Comparison of ENCODE assay signal across 7 cellular contexts in the genomic region with DNA sequence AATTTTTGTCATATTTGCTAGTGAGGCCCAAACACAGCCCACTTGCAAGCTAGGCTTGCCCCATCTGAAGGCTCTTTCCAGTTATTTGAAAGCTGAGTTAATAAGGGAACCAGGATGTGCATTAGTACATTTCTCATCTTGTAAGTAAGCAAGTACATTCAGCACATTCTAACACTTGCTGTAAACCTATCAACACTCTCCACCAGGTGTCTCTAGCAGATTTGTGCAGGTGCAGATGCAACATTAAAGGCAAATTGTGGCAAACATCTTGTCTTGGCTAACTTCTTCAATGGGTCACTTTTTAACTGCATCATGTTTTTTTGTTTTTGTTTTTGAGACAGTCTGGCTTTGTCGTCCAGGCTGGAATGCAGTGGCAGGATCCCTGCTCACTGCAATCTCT. TPM values are rescaled to one million over a fixed set of nuclear protein-coding genes. Genes with fewer than 3 reads are reported as not detected.
DNase-seq lines count a peak whose midpoint lies in the region; ATAC-seq, FAIRE-seq and TF ChIP-seq lines count a peak whose summit lies in the region.

No MANE protein-coding gene starts in this region.

- H3K27me3 ChIP-seq in GM12878 (replicated peaks in 1 of 2; ENCODE audit: control insufficient read depth in 2 of 2, insufficient read depth in 2 of 2, low read length in 1 of 2) (no peaks in the 10 kb centered on the region), HepG2 (ENCODE audit: control insufficient read depth in 1 of 2, insufficient read depth in 2 of 2, low read length in 2 of 2) (no peaks in the 10 kb centered on the region; a peak in 1 of 5 replicates)

- TF ChIP-seq POLR2A in GM12878 (IDR thresholded peaks at IDR 0.05; ENCODE audit: low read depth, low read length) (no peak), HepG2 (IDR thresholded peaks at IDR 0.05; ENCODE audit: insufficient read depth in 1 of 2, low read depth in 2 of 2, low read length in 2 of 2) (no peak)

- no peaks in the 10 kb centered on the region for H3K36me3 ChIP-seq in GM12878 (ENCODE audit: control insufficient read depth in 2 of 2, insufficient read depth in 2 of 2, low read length in 1 of 2)
- H3K36me3 ChIP-seq in HepG2 (replicated peaks in 1 of 2; ENCODE audit: control insufficient read depth in 1 of 2, insufficient read depth in 2 of 2, low read length in 2 of 2) = no peaks in the 10 kb centered on the region

- peak; percentile 97 for FAIRE-seq in GM12878 (lab: Jason Lieb, UNC)
- peak; percentile 83 for FAIRE-seq in HepG2 (lab: Jason Lieb, UNC)

- H3K79me2 ChIP-seq in GM12878 (ENCODE audit: control insufficient read depth, insufficient read depth, low read length) (no peaks in the 10 kb centered on the region), HepG2 (ENCODE audit: insufficient read depth, low read length) (no peaks in the 10 kb centered on the region)

- TF ChIP-seq EP300 in GM12878 (IDR thresholded peaks at IDR 0.05; ENCODE audit: borderline replicate concordance in 1 of 2, control insufficient read depth in 1 of 2, low read depth in 2 of 2, low read length in 2 of 2) (no peak), HepG2 (IDR thresholded peaks at IDR 0.05; ENCODE audit: low read depth in 2 of 2, low read length in 2 of 2) (no peak), HepG2 (CRISPR knock-in tag; IDR thresholded peaks at IDR 0.05; ENCODE audit: borderline replicate concordance) (no peak)

- SMC1A ChIA-PET in GM12878 (lab: Charles Lee; ENCODE audit: uncharacterized antibody, unreplicated experiment) = interaction anchor here (0.6 to 4.2 kb wide), 33 partner anchors 9 to 492 kb away, joined by 3 to 41 read pairs (median 3); partner anchors contain the start of gene NAB1

- BruUV-seq in GM12878 (replicated peaks; lab: Mats Ljungman, UMichigan) = no TSS peak
- BruUV-seq in HepG2 (replicated peaks; lab: Mats Ljungman, UMichigan) = no TSS peak

- in situ Hi-C loops in GM12878 (cut with MboI) (loop anchor here (5.0 kb wide), 1 partner anchor 419 kb away; no protein-coding TSS in a partner anchor), HepG2 (cut with HindIII; ENCODE audit: extremely low pct_ligation_motif_present, low pct_unique_long_range_greater_than_20kb) (no loop called here)

- intact Hi-C loops in GM12878 (cut with micrococcal nuclease; ENCODE audit: unreplicated experiment) = loop anchor here (1.0 to 5.0 kb wide), 4 partner anchors 128 to 421 kb away; no protein-coding TSS in a partner anchor
- intact Hi-C loops in HepG2 (cut with micrococcal nuclease; ENCODE audit: unreplicated experiment) = loop anchor here (1.0 to 10.0 kb wide), 2 partner anchors 128 to 262 kb away; partner anchors contain the start of gene NAB1

- H3K4me3 ChIP-seq in GM12878 = no peak overlapping the region
- no peak overlapping the region for H3K4me3 ChIP-seq in HepG2 (replicated peaks in 1 of 3; ENCODE audit: insufficient read depth in 1 of 3, low read depth in 2 of 3, low read length in 3 of 3)

- WGBS in GM12878 (ENCODE audit: insufficient coverage, insufficient replicate concordance, low lambda C conversion rate, missing lambda C conversion rate) = 0% methylated on average over 1 of the region's 1 CpG
- 94% methylated on average over 1 of the region's 1 CpG for WGBS in HepG2 (ENCODE audit: low lambda C conversion rate)

- ATAC-seq in GM18909 (IDR thresholded peaks at IDR 0.05; ENCODE audit: poor library complexity, unreplicated experiment) (peak; percentile 76), HG03175 (IDR thresholded peaks at IDR 0.05; ENCODE audit: unreplicated experiment) (peak; percentile 91), GM12878 (peak; percentile 98), HepG2 (peak; percentile 76)

- POLR2A ChIA-PET in GM12878 (lab: Charles Lee) (no interaction called here), HepG2 (lab: Yijun Ruan, JAX) (no interaction called here)

- H4K20me1 ChIP-seq in GM12878 (ENCODE audit: control insufficient read depth, insufficient read depth) (no peaks in the 10 kb centered on the region), HepG2 (ENCODE audit: insufficient read depth, low read length) (no peaks in the 10 kb centered on the region)

- H3K9ac ChIP-seq in GM12878 (ENCODE audit: control insufficient read depth, insufficient read depth, low read length) (no peak overlapping the region), HepG2 (ENCODE audit: insufficient read depth, low read depth, low read length) (no peak overlapping the region)

- peak; percentile 80 for DNase-seq in DMS53 (lab: John Stamatoyannopoulos, UW)
- DNase-seq in NCI-H69 (lab: John Stamatoyannopoulos, UW) = peak; percentile 73
- peak; percentile 43 for DNase-seq in GM12878 (ENCODE audit: low read depth, low spot score)
- peak; percentile 62 for DNase-seq in HepG2 (ENCODE audit: low spot score)
- DNase-seq in activated effector memory CD4-positive, alpha-beta T cell treated with Interleukin-2 at 50 U/mL for 16 hours = no peak

- RAD21 ChIA-PET in GM12878 (lab: Charles Lee; ENCODE audit: unreplicated experiment) = interaction anchor here (0.6 to 1.9 kb wide), 10 partner anchors 78 to 423 kb away, joined by 3 to 10 read pairs (median 4); partner anchors contain the start of gene NEMP2

- H2AFZ ChIP-seq in GM12878 (ENCODE audit: control insufficient read depth, low read depth, low read length) = no peak overlapping the region
- no peak overlapping the region for H2AFZ ChIP-seq in HepG2 (ENCODE audit: low read length)

- H3K4me2 ChIP-seq in GM12878 (ENCODE audit: control insufficient read depth, insufficient read depth) (no peak overlapping the region), HepG2 (ENCODE audit: low read depth, low read length) (no peak overlapping the region)

- no peaks in the 10 kb centered on the region for H3K9me3 ChIP-seq in GM12878 (replicated peaks; ENCODE audit: control insufficient read depth, insufficient read depth, low read length)
- no peaks in the 10 kb centered on the region for H3K9me3 ChIP-seq in HepG2 (ENCODE audit: low read length)

- CTCF ChIA-PET in GM12878 (lab: Yijun Ruan, JAX) (interaction anchor here (0.7 to 3.2 kb wide), 34 partner anchors 9 to 425 kb away, joined by 3 to 41 read pairs (median 4); no protein-coding TSS in a partner anchor), HepG2 (lab: Yijun Ruan, JAX; ENCODE audit: low intra/inter-chr PET ratio, low total read pairs) (interaction anchor here (1.5 kb wide), 1 partner anchor 128 kb away, joined by 10 read pairs; no protein-coding TSS in a partner anchor)

- H3K27ac ChIP-seq in GM12878 (ENCODE audit: control insufficient read depth, insufficient read depth) = no peak overlapping the region
- H3K27ac ChIP-seq in HepG2 (ENCODE audit: extremely low read length, insufficient read depth, low read length) = no peak overlapping the region

- TF ChIP-seq RAD21 in GM12878 (IDR thresholded peaks at IDR 0.05; ENCODE audit: insufficient read depth, low read depth, low read length) (peak; percentile 98), HepG2 (CRISPR knock-in tag; IDR thresholded peaks at IDR 0.05) (peak; percentile 60)

- no peaks in the 10 kb centered on the region for H3K4me1 ChIP-seq in GM12878 (ENCODE audit: control insufficient read depth, insufficient read depth, low read length)
- H3K4me1 ChIP-seq in HepG2 (ENCODE audit: insufficient read depth, low read length) = peaks cover 23% of the 10 kb centered on the region

- TF ChIP-seq CTCF in GM12878 (IDR thresholded peaks at IDR 0.05 in 2 of 3, conservative IDR thresholded peaks at IDR 0.05 in 1 of 3; ENCODE audit: control insufficient read depth in 2 of 3, extremely low read depth in 1 of 3, insufficient read depth in 1 of 3, low read depth in 3 of 3, low read length in 3 of 3) (peak; percentile 70 to 73 (median 72)), HepG2 (CRISPR knock-in tag; IDR thresholded peaks at IDR 0.05) (peak; percentile 77)

RNA-seq across cellular contexts. Expression of gene MFSD6, which starts 25.3 kb away (rescaled TPM):
- total RNA-seq in GM12878 (2013; cell fraction: nucleolus; rRNA removed) = 50.7 and 65.8 TPM in 2 replicates
- total RNA-seq in GM12878 (2014; rRNA removed) (38.3 and 38.6 TPM in 2 replicates), GM12878 (2014; rRNA removed; fragmentation: Illumina TruSeq; extraction: Trizol) (20.6 and 21.5 TPM in 2 replicates), GM12878 (2021) (42.6 and 44.1 TPM in 2 replicates), HepG2 (2016; rRNA removed; fragmentation: Illumina TruSeq; extraction: Trizol) (0.59 and 1.4 TPM in 2 replicates)
- 12.2 TPM for polyA plus RNA-seq in GM12878 (2011; ENCODE audit: low read depth)
- polyA plus RNA-seq in GM12878 (2011; rRNA removed) (20.9 and 25.8 TPM in 2 replicates), GM12878 (2014; fragmentation: Illumina TruSeq; extraction: Trizol) (32.2 and 32.5 TPM in 2 replicates), GM12878 (2014; fragmentation: Nextera tagmentation; extraction: Ambion mirVana) (10 to 100 TPM in 1 of 2 experiments, 1 to 10 TPM in 1; 6.7 to 10.3 TPM), GM12878 (2014; rRNA removed) (26.9 and 29.5 TPM in 2 replicates), GM12878 (2016; fragmentation: Nextera tagmentation; extraction: Ambion mirVana) (10 to 100 TPM; 19.5 to 34.4 TPM), HepG2 (2011; rRNA removed) (0.71 and 0.92 TPM in 2 replicates)
- 19.6 and 22.2 TPM in 2 replicates for polyA plus RNA-seq in GM12878 (2011; cell fraction: cytosol; rRNA removed)
- polyA plus RNA-seq in GM12878 (2011; cell fraction: nucleus; rRNA removed) = 12.9 and 13.6 TPM in 2 replicates
- polyA plus RNA-seq in GM12878 (2012) = 19.4 and 20.9 TPM in 2 replicates
- 37.5 and 45.6 TPM in 2 replicates for polyA minus RNA-seq in GM12878 (2011; rRNA and poly(A)+ RNA removed)
- polyA minus RNA-seq in GM12878 (2011; cell fraction: cytosol; rRNA and poly(A)+ RNA removed) = 12.7 and 12.8 TPM in 2 replicates
- 23.7 and 42.4 TPM in 2 replicates for polyA minus RNA-seq in GM12878 (2011; cell fraction: nucleus; rRNA and poly(A)+ RNA removed)
- 0.09 and 0.10 TPM in 2 replicates for total RNA-seq in HepG2 (2016; cell fraction: cytosol; rRNA removed; fragmentation: Illumina TruSeq; extraction: Trizol; ENCODE audit: low read depth)
- 0.77 and 1.3 TPM in 2 replicates for total RNA-seq in HepG2 (2016; cell fraction: insoluble cytoplasmic fraction; rRNA removed; fragmentation: Illumina TruSeq; extraction: Trizol)
- 0.45 and 0.59 TPM in 2 replicates for total RNA-seq in HepG2 (2016; cell fraction: membrane; rRNA removed; fragmentation: Illumina TruSeq; extraction: Trizol)
- 1.6 and 1.7 TPM in 2 replicates for total RNA-seq in HepG2 (2016; cell fraction: nucleus; rRNA removed; fragmentation: Illumina TruSeq; extraction: Trizol)
- 0.88 and 0.89 TPM in 2 replicates for polyA plus RNA-seq in HepG2 (2011; cell fraction: cytosol; rRNA removed)
- 0.47 and 0.69 TPM in 2 replicates for polyA plus RNA-seq in HepG2 (2011; cell fraction: nucleus; rRNA removed)
- polyA plus RNA-seq in HepG2 (2012) = 1.4 and 1.9 TPM in 2 replicates
- polyA plus RNA-seq in HepG2 (2016; cell fraction: cytosol; fragmentation: Illumina TruSeq; extraction: Trizol; ENCODE audit: low read depth) = 0.06 and 0.28 TPM in 2 replicates
- 0.70 and 0.86 TPM in 2 replicates for polyA plus RNA-seq in HepG2 (2016; cell fraction: insoluble cytoplasmic fraction; fragmentation: Illumina TruSeq; extraction: Trizol; ENCODE audit: low read depth)
- 0.20 and 0.27 TPM in 2 replicates for polyA plus RNA-seq in HepG2 (2016; cell fraction: membrane; fragmentation: Illumina TruSeq; extraction: Trizol; ENCODE audit: low read depth)
- polyA plus RNA-seq in HepG2 (2016; cell fraction: nucleus; fragmentation: Illumina TruSeq; extraction: Trizol; ENCODE audit: insufficient read depth, low read depth) = 1.6 and 1.9 TPM in 2 replicates
- polyA minus RNA-seq in HepG2 (2011; rRNA and poly(A)+ RNA removed; ENCODE audit: low replicate concordance) = 0.90 and 8.2 TPM in 2 replicates
- polyA minus RNA-seq in HepG2 (2011; cell fraction: cytosol; rRNA and poly(A)+ RNA removed) = 1.8 and 2.0 TPM in 2 replicates
- 2.7 and 5.1 TPM in 2 replicates for polyA minus RNA-seq in HepG2 (2011; cell fraction: nucleus; rRNA and poly(A)+ RNA removed)

RNA-seq across cellular contexts. Expression of gene INPP1, which starts 39.5 kb away (rescaled TPM):
- total RNA-seq in GM12878 (2013; cell fraction: nucleolus; rRNA removed) = 4.8 and 8.3 TPM in 2 replicates
- total RNA-seq in GM12878 (2014; rRNA removed) (6.7 and 7.4 TPM in 2 replicates), GM12878 (2014; rRNA removed; fragmentation: Illumina TruSeq; extraction: Trizol) (9.7 and 10.8 TPM in 2 replicates), GM12878 (2021) (9.0 and 9.9 TPM in 2 replicates), HepG2 (2016; rRNA removed; fragmentation: Illumina TruSeq; extraction: Trizol) (13.3 and 15.2 TPM in 2 replicates)
- polyA plus RNA-seq in GM12878 (2011; ENCODE audit: low read depth) = 5.4 TPM
- polyA plus RNA-seq in GM12878 (2011; rRNA removed) (16.6 and 16.7 TPM in 2 replicates), GM12878 (2014; fragmentation: Illumina TruSeq; extraction: Trizol) (17.9 and 23.6 TPM in 2 replicates), GM12878 (2014; fragmentation: Nextera tagmentation; extraction: Ambion mirVana) (1 to 10 TPM; 3.3 to 8.9 TPM), GM12878 (2014; rRNA removed) (12.3 and 13.2 TPM in 2 replicates), GM12878 (2016; fragmentation: Nextera tagmentation; extraction: Ambion mirVana) (10 to 100 TPM; 13.2 to 13.3 TPM), HepG2 (2011; rRNA removed) (10.0 and 10.5 TPM in 2 replicates)
- polyA plus RNA-seq in GM12878 (2011; cell fraction: cytosol; rRNA removed) = 10.1 and 10.2 TPM in 2 replicates
- polyA plus RNA-seq in GM12878 (2011; cell fraction: nucleus; rRNA removed) = 14.2 and 18.5 TPM in 2 replicates
- 6.3 and 7.7 TPM in 2 replicates for polyA plus RNA-seq in GM12878 (2012)
- 5.4 and 6.3 TPM in 2 replicates for polyA minus RNA-seq in GM12878 (2011; rRNA and poly(A)+ RNA removed)
- 4.4 and 5.9 TPM in 2 replicates for polyA minus RNA-seq in GM12878 (2011; cell fraction: cytosol; rRNA and poly(A)+ RNA removed)
- polyA minus RNA-seq in GM12878 (2011; cell fraction: nucleus; rRNA and poly(A)+ RNA removed) = 4.2 and 10.0 TPM in 2 replicates
- 6.0 and 8.5 TPM in 2 replicates for total RNA-seq in HepG2 (2016; cell fraction: cytosol; rRNA removed; fragmentation: Illumina TruSeq; extraction: Trizol; ENCODE audit: low read depth)
- total RNA-seq in HepG2 (2016; cell fraction: insoluble cytoplasmic fraction; rRNA removed; fragmentation: Illumina TruSeq; extraction: Trizol) = 11.4 and 14.0 TPM in 2 replicates
- 12.0 and 14.5 TPM in 2 replicates for total RNA-seq in HepG2 (2016; cell fraction: membrane; rRNA removed; fragmentation: Illumina TruSeq; extraction: Trizol)
- 6.6 and 8.8 TPM in 2 replicates for total RNA-seq in HepG2 (2016; cell fraction: nucleus; rRNA removed; fragmentation: Illumina TruSeq; extraction: Trizol)
- polyA plus RNA-seq in HepG2 (2011; cell fraction: cytosol; rRNA removed) = 5.7 and 7.3 TPM in 2 replicates
- polyA plus RNA-seq in HepG2 (2011; cell fraction: nucleus; rRNA removed) = 10.0 and 11.1 TPM in 2 replicates
- polyA plus RNA-seq in HepG2 (2012) = 23.9 and 28.9 TPM in 2 replicates
- 7.9 and 9.4 TPM in 2 replicates for polyA plus RNA-seq in HepG2 (2016; cell fraction: cytosol; fragmentation: Illumina TruSeq; extraction: Trizol; ENCODE audit: low read depth)
- 18.0 and 18.7 TPM in 2 replicates for polyA plus RNA-seq in HepG2 (2016; cell fraction: insoluble cytoplasmic fraction; fragmentation: Illumina TruSeq; extraction: Trizol; ENCODE audit: low read depth)
- 12.1 and 13.1 TPM in 2 replicates for polyA plus RNA-seq in HepG2 (2016; cell fraction: membrane; fragmentation: Illumina TruSeq; extraction: Trizol; ENCODE audit: low read depth)
- 22.8 and 23.1 TPM in 2 replicates for polyA plus RNA-seq in HepG2 (2016; cell fraction: nucleus; fragmentation: Illumina TruSeq; extraction: Trizol; ENCODE audit: insufficient read depth, low read depth)
- 4.8 and 5.3 TPM in 2 replicates for polyA minus RNA-seq in HepG2 (2011; rRNA and poly(A)+ RNA removed; ENCODE audit: low replicate concordance)
- polyA minus RNA-seq in HepG2 (2011; cell fraction: cytosol; rRNA and poly(A)+ RNA removed) = 8.2 and 11.3 TPM in 2 replicates
- 8.2 and 8.7 TPM in 2 replicates for polyA minus RNA-seq in HepG2 (2011; cell fraction: nucleus; rRNA and poly(A)+ RNA removed)

Comparison
In these comparisons a context has a peak if more than half of its experiments do, and no peak if none do; other contexts are left out.
1. RNA of gene MFSD6, which starts 25.3 kb away (total RNA-seq): 20.6 to 65.8 TPM in GM12878; 0.09 to 1.7 TPM in HepG2; every median in the first group is over 4 times any median in the second.
2. Peak in every context shown above with its lines, with median percentiles within 50 percentile points of each other: ATAC-seq.